Comparison of ENCODE assay signal across 8 cellular contexts in genomic region chr1:192539450-192540132, GRCh38. TPM values are rescaled to one million over a fixed set of nuclear protein-coding genes. Genes with fewer than 3 reads are reported as not detected.
DNase-seq lines count a peak whose midpoint lies in the region; ATAC-seq and TF ChIP-seq lines count a peak whose summit lies in the region.

No MANE protein-coding gene starts in this region.

- WGBS in IMR-90 (ENCODE audit: extremely low coverage in 2 of 2, insufficient read length in 1 of 2), 2 experiments = no CpG with 5 or more reads among the region's 4 CpGs
- WGBS in transverse colon (ENCODE audit: low coverage in 1 of 2), 2 donors = 13 to 15% methylated on average over 3 to 4 of the region's 4 CpGs

- peak overlapping the region; percentile 85 for H2BK5ac ChIP-seq in IMR-90 (ENCODE audit: low read depth, low read length, poor library complexity, severe bottlenecking)

- intact Hi-C loops in IMR-90 (cut with micrococcal nuclease) = loop anchor here (5.0 kb wide), 1 partner anchor 52 kb away; no protein-coding TSS in a partner anchor
- intact Hi-C loops in MCF 10A (cut with micrococcal nuclease) = no loop called here
- intact Hi-C loops in transverse colon (cut with DNase I; ENCODE audit: low total_unique reads) = no loop called here

- H4K20me1 ChIP-seq in DOHH2 (ENCODE audit: control insufficient read depth, insufficient read depth, low read depth, low read length) = no peaks in the 10 kb centered on the region
- no peaks in the 10 kb centered on the region for H4K20me1 ChIP-seq in IMR-90 (ENCODE audit: insufficient read depth, low read length)

- H3K36me3 Mint-ChIP-seq in MCF 10A (ENCODE audit: insufficient read depth, unreplicated experiment) = no peaks in the 10 kb centered on the region

- H2BK20ac ChIP-seq in IMR-90 (ENCODE audit: low read depth, low read length) = peak overlapping the region; percentile 90

- H2BK120ac ChIP-seq in IMR-90 (ENCODE audit: low read depth, low read length) = peak overlapping the region; percentile 88

- POLR2A ChIA-PET in IMR-90 (lab: Charles Lee; ENCODE audit: unreplicated experiment) = interaction anchor here (0.6 kb wide), 1 partner anchor 8 kb away, joined by 4 read pairs; no protein-coding TSS in a partner anchor
- POLR2A ChIA-PET in MCF 10A (lab: Yijun Ruan, JAX) = interaction anchor here (0.8 to 1.3 kb wide), 2 partner anchors 28 to 65 kb away, joined by 3 to 5 read pairs; no protein-coding TSS in a partner anchor

- H3K79me1 ChIP-seq in IMR-90 (ENCODE audit: low read depth in 1 of 2, low read length in 2 of 2) = no peaks in the 10 kb centered on the region

- H2BK15ac ChIP-seq in IMR-90 (ENCODE audit: low read depth, low read length) = peak overlapping the region; percentile 54; the same call in 1 of the 3 replicates

- H3K18ac ChIP-seq in IMR-90 (ENCODE audit: low read depth, low read length) = peak overlapping the region; percentile 82

- peak overlapping the region; percentile 87 for H4K5ac ChIP-seq in IMR-90 (ENCODE audit: low read depth, low read length)

- no peaks in the 10 kb centered on the region; the same call in 1 of the 2 replicates for H3K9me1 ChIP-seq in IMR-90 (ENCODE audit: insufficient read depth, low read length)

- peak overlapping the region; percentile 54 for H3K14ac ChIP-seq in IMR-90 (replicated peaks; ENCODE audit: low read depth, low read length)

- no TSS peak for BruUV-seq in IMR-90 (replicated peaks; lab: Mats Ljungman, UMichigan)
- BruUV-seq in MCF 10A (replicated peaks; lab: Mats Ljungman, UMichigan) = no TSS peak

- H4K8ac ChIP-seq in IMR-90 (ENCODE audit: low read depth in 2 of 2, low read length in 2 of 2) = peak overlapping the region; percentile 44 to 74; a peak in 3 of 4 replicates

- no peak for TF ChIP-seq POLR2A in IMR-90 (IDR thresholded peaks at IDR 0.05; ENCODE audit: low read depth, low read length)
- no peak for TF ChIP-seq POLR2A in transverse colon (IDR thresholded peaks at IDR 0.05)

- H3K4me1 Mint-ChIP-seq in MCF 10A (ENCODE audit: insufficient read depth, unreplicated experiment) = no peaks in the 10 kb centered on the region

- no peaks in the 10 kb centered on the region for H3K9me2 ChIP-seq in DOHH2 (replicated peaks; ENCODE audit: control insufficient read depth, low read length)

- no peaks in the 10 kb centered on the region for H3K79me2 ChIP-seq in DOHH2 (ENCODE audit: control insufficient read depth, low read length)

- dilution Hi-C loops in IMR-90 (cut with HindIII; ENCODE audit: low sequenced_read_pairs, unreplicated experiment) = no loop called here

- H4K91ac ChIP-seq in IMR-90 (ENCODE audit: insufficient read depth, low read depth, low read length) = peak overlapping the region; percentile 69

- ATAC-seq in IMR-90 (ENCODE audit: low read depth) = peak; percentile 96
- ATAC-seq in HG03159 (IDR thresholded peaks at IDR 0.05; ENCODE audit: unreplicated experiment) = no peak
- ATAC-seq in GM21576 (IDR thresholded peaks at IDR 0.05; ENCODE audit: unreplicated experiment) = no peak

- H3F3A ChIP-seq in DOHH2 (ENCODE audit: control insufficient read depth, insufficient read depth) = no peaks in the 10 kb centered on the region

- H2AK5ac ChIP-seq in IMR-90 (ENCODE audit: low read depth, low read length) = 0 out of 2 replicates have a peak overlapping the region, but pooled peaks have one; percentile 15

- TF ChIP-seq EP300 in transverse colon (IDR thresholded peaks at IDR 0.05; ENCODE audit: low read depth) = no peak

- no peak overlapping the region for H2AFZ ChIP-seq in IMR-90 (replicated peaks; ENCODE audit: low read length, poor library complexity)

- CTCF ChIA-PET in IMR-90 (lab: Yijun Ruan, JAX) (interaction anchor here (1.7 kb wide), 1 partner anchor 14 kb away, joined by 4 read pairs; no protein-coding TSS in a partner anchor), MCF 10A (lab: Yijun Ruan, JAX) (interaction anchor here (0.6 to 3.4 kb wide), 7 partner anchors 11 to 167 kb away, joined by 3 to 13 read pairs (median 5); no protein-coding TSS in a partner anchor)

- no peak overlapping the region for H2AK9ac ChIP-seq in IMR-90 (replicated peaks; ENCODE audit: low read depth, low read length, poor library complexity)

- H3K4me2 ChIP-seq in DOHH2 (ENCODE audit: low read length) = peak overlapping the region; percentile 46
- H3K4me2 ChIP-seq in IMR-90 (ENCODE audit: low read depth, low read length) = peak overlapping the region; percentile 56

- H3K56ac ChIP-seq in IMR-90 (ENCODE audit: extremely low read depth, insufficient read depth, low read length) = peak overlapping the region; percentile 93

- peak overlapping the region; percentile 61 for H3K4ac ChIP-seq in IMR-90 (ENCODE audit: low read depth, low read length)

- peak; percentile 27 for TF ChIP-seq RAD21 in IMR-90 (IDR thresholded peaks at IDR 0.05; ENCODE audit: low read length)

- no peaks in the 10 kb centered on the region for H3K27me3 Mint-ChIP-seq in MCF 10A (ENCODE audit: insufficient read depth, unreplicated experiment)

- peak overlapping the region; percentile 84 for H3K27ac Mint-ChIP-seq in MCF 10A (ENCODE audit: low read depth, unreplicated experiment)

- peak overlapping the region; percentile 83 for H3K9ac ChIP-seq in IMR-90 (ENCODE audit: low read depth, low read length)

- H3K4me3 ChIP-seq in DOHH2 (ENCODE audit: low read length) (peak overlapping the region; percentile 35), IMR-90 (ENCODE audit: insufficient read depth, low read depth, low read length) (no peak overlapping the region), transverse colon (no peak overlapping the region)

- in situ Hi-C loops in IMR-90 (cut with MboI; ENCODE audit: low sequenced_read_pairs) = loop anchor here (10.0 kb wide), 1 partner anchor 55 kb away; no protein-coding TSS in a partner anchor
- in situ Hi-C loops in transverse colon (cut with MboI; ENCODE audit: low pct_ligation_motif_present in 1 of 4, low pct_unique_long_range_greater_than_20kb in 1 of 4, low sequenced_read_pairs in 3 of 4) = no loop called here

- H3K27me3 ChIP-seq in DOHH2 (ENCODE audit: control insufficient read depth, low read length) (no peaks in the 10 kb centered on the region), IMR-90 (ENCODE audit: control insufficient read depth, insufficient read depth, low read length) (no peaks in the 10 kb centered on the region), transverse colon (no peaks in the 10 kb centered on the region)

- H3K9me3 Mint-ChIP-seq in MCF 10A (ENCODE audit: unreplicated experiment) = no peaks in the 10 kb centered on the region

- H3K9me3 ChIP-seq in DOHH2 (ENCODE audit: control insufficient read depth, insufficient read depth, low read length) = peaks cover 7% of the 10 kb centered on the region; the same call in 1 of the 2 replicates
- H3K9me3 ChIP-seq in IMR-90 (ENCODE audit: control insufficient read depth, insufficient read depth, low read length) = no peaks in the 10 kb centered on the region
- H3K9me3 ChIP-seq in transverse colon = no peaks in the 10 kb centered on the region

- H3K23ac ChIP-seq in IMR-90 (ENCODE audit: low read depth, low read length) = peak overlapping the region; percentile 68; the same call in 1 of the 2 replicates

- TF ChIP-seq CTCF in DOHH2 (IDR thresholded peaks at IDR 0.05; ENCODE audit: low read depth, low read length, poor library complexity, severe bottlenecking) = no peak
- TF ChIP-seq CTCF in IMR-90 (conservative IDR thresholded peaks at IDR 0.05; ENCODE audit: low read depth, low read length) = no peak
- TF ChIP-seq CTCF in MCF 10A (IDR thresholded peaks at IDR 0.05; ENCODE audit: unreplicated experiment) = no peak
- no peak for TF ChIP-seq CTCF in transverse colon (IDR thresholded peaks at IDR 0.05)

- H3K36me3 ChIP-seq in DOHH2 (ENCODE audit: control insufficient read depth, low read length) = no peaks in the 10 kb centered on the region
- H3K36me3 ChIP-seq in IMR-90 (ENCODE audit: control insufficient read depth, insufficient read depth, low read length) = no peaks in the 10 kb centered on the region
- no peaks in the 10 kb centered on the region for H3K36me3 ChIP-seq in transverse colon

- DNase-seq in IMR-90 (peak; percentile 98), MCF 10A (ENCODE audit: unreplicated experiment) (peak; percentile 41), left kidney (ENCODE audit: low read depth, low spot score) (peak; percentile 91), transverse colon (no peak), AML-193 (lab: John Stamatoyannopoulos, UW) (no peak)

- H3K4me1 ChIP-seq in DOHH2 (ENCODE audit: control insufficient read depth, low read length) (peaks cover 40% of the 10 kb centered on the region), IMR-90 (ENCODE audit: control insufficient read depth, insufficient read depth, low read length) (peaks cover 11% of the 10 kb centered on the region), transverse colon (peaks cover 14 to 25% (median 15%) of the 10 kb centered on the region in 4 donors)

- H3K27ac ChIP-seq in DOHH2 (ENCODE audit: low read depth, low read length) = peak overlapping the region; percentile 72
- H3K27ac ChIP-seq in IMR-90 (ENCODE audit: insufficient read depth, low read length) = peak overlapping the region; percentile 99
- H3K27ac ChIP-seq in transverse colon = peak overlapping the region; percentile 77 to 88 (median 81)

- no peak overlapping the region for H3K4me3 Mint-ChIP-seq in MCF 10A (ENCODE audit: unreplicated experiment)

TF ChIP-seq in IMR-90, 13 proteins besides CTCF, POLR2A, EP300 and RAD21 (continues in another document):
- TF ChIP-seq NFE2L2 (IDR thresholded peaks at IDR 0.05; ENCODE audit: low read depth, low read length) (no peak), CEBPB (IDR thresholded peaks at IDR 0.05; ENCODE audit: low read depth, low read length) (peak; percentile 13; the same call in 1 of the 2 replicates), ELK1 (IDR thresholded peaks at IDR 0.05; ENCODE audit: borderline replicate concordance, low read depth, low read length) (no peak), FOS (IDR thresholded peaks at IDR 0.05; ENCODE audit: low read depth, low read length) (0 out of 2 replicates have a peak, but pooled peaks have one; percentile 2)

RNA-seq across cellular contexts. Expression of gene RGS1, which starts 36.0 kb away (rescaled TPM):
- total RNA-seq in IMR-90 (2012; rRNA removed) (not detected in 2 replicates), MCF 10A (2022) (not detected in 2 replicates), transverse colon (100 to 1,000 TPM in 1 of 4 donors, 10 to 100 TPM in 3; 38.5 to 160 (median 49.8) TPM)
- polyA plus RNA-seq in IMR-90 (2012; rRNA removed) = not detected in 2 replicates
- not detected in 2 replicates for polyA plus RNA-seq in IMR-90 (2012; cell fraction: cytosol; rRNA removed)
- polyA plus RNA-seq in IMR-90 (2012; cell fraction: nucleus; rRNA removed; ENCODE audit: low replicate concordance) = not detected in 2 replicates

Comparison
In these comparisons a context has a peak if more than half of its experiments do, and no peak if none do; other contexts are left out.
1. DNase-seq: peak in IMR-90 (single experiment), MCF 10A (single experiment) and left kidney (single experiment); none in transverse colon (single experiment) and AML-193 (0 of 2).
2. RNA of gene RGS1, which starts 36.0 kb away (total RNA-seq): 38.5 to 160 TPM in transverse colon; not detected in IMR-90 and not detected in MCF 10A; every median in the first group is over 10 times any median in the second.
3. Peak in every context shown above with its lines, with median percentiles within 50 percentile points of each other: H3K27ac ChIP-seq.